Comparison of ENCODE assay signal across 1 cellular context in genomic region chr19:51107406-51108065, GRCh38.
A peak's percentile ranks its signal among the peaks of the same experiment; 100 is the strongest.
TF ChIP-seq lines count a peak whose summit lies in the region.

No MANE protein-coding gene starts in this region.

TF ChIP-seq in K562, 482 proteins besides CTCF, POLR2A, EP300 and RAD21 (continued from another document and continues in another):
- TF ChIP-seq CREB3L1 (IDR thresholded peaks at IDR 0.05; ENCODE audit: borderline replicate concordance, low read depth) = peak; percentile 12; the same call in 1 of the 2 replicates
- no peak for TF ChIP-seq ZNF695 (CRISPR knock-in tag; IDR thresholded peaks at IDR 0.05)
- TF ChIP-seq EWSR1 (IDR thresholded peaks at IDR 0.05; ENCODE audit: borderline replicate concordance, low read depth, partially characterized antibody) = no peak
- no peak for TF ChIP-seq TSHZ1 (CRISPR knock-in tag; IDR thresholded peaks at IDR 0.05)
- TF ChIP-seq TAF7 (tag; IDR thresholded peaks at IDR 0.05) = no peak
- TF ChIP-seq CC2D1A (IDR thresholded peaks at IDR 0.05) = peak; percentile 98
- TF ChIP-seq ZNF143 (CRISPR knock-in tag; IDR thresholded peaks at IDR 0.05) = no peak
- no peak for TF ChIP-seq MEF2D (tag; conservative IDR thresholded peaks at IDR 0.05; ENCODE audit: low read depth)
- TF ChIP-seq CREM (IDR thresholded peaks at IDR 0.05; ENCODE audit: low read depth) = peak; percentile 81
- 0 out of 2 replicates have a peak, but pooled peaks have one; percentile 26 for TF ChIP-seq GATA2 (CRISPR knock-in tag; IDR thresholded peaks at IDR 0.05)
- TF ChIP-seq CHD1 (IDR thresholded peaks at IDR 0.05; ENCODE audit: low read length) = peak; percentile 36
- no peak for TF ChIP-seq CBX1 (IDR thresholded peaks at IDR 0.05; ENCODE audit: low read depth)
- no peak for TF ChIP-seq POLR2G (IDR thresholded peaks at IDR 0.05; ENCODE audit: low read depth, low read length)
- TF ChIP-seq ZC3H11A (IDR thresholded peaks at IDR 0.05; ENCODE audit: low read depth, low read length) = no peak
- TF ChIP-seq PPARD (CRISPR knock-in tag; IDR thresholded peaks at IDR 0.05) = no peak
- 0 out of 2 replicates have a peak, but pooled peaks have one; percentile 9 for TF ChIP-seq C11orf30 (IDR thresholded peaks at IDR 0.05; ENCODE audit: low read depth)
- no peak for TF ChIP-seq STAG1 (CRISPR knock-in tag; IDR thresholded peaks at IDR 0.05; ENCODE audit: borderline replicate concordance)
- no peak for TF ChIP-seq DIDO1 (tag; IDR thresholded peaks at IDR 0.05; ENCODE audit: low read depth)
- no peak for TF ChIP-seq ZNF316 (IDR thresholded peaks at IDR 0.05)
- peak in 1 of 2 experiments; percentile 82; a peak in 1 of 4 replicates for TF ChIP-seq SIN3A (IDR thresholded peaks at IDR 0.05; ENCODE audit: borderline replicate concordance in 2 of 2, control insufficient read depth in 1 of 2, low read depth in 2 of 2, low read length in 2 of 2)
- TF ChIP-seq SMAD4 (CRISPR knock-in tag; conservative IDR thresholded peaks at IDR 0.05) = peak; percentile 35; the same call in 1 of the 2 replicates
- no peak for TF ChIP-seq BRD4 (IDR thresholded peaks at IDR 0.05)
- TF ChIP-seq SMARCE1 (IDR thresholded peaks at IDR 0.05) = peak; percentile 23; the same call in 1 of the 2 replicates
- TF ChIP-seq UBTF (IDR thresholded peaks at IDR 0.05; ENCODE audit: borderline replicate concordance in 1 of 2, low read depth in 2 of 2, low read length in 2 of 2) = no peak
- no peak; the same call in 1 of the 2 replicates for TF ChIP-seq RNF2 (IDR thresholded peaks at IDR 0.05)
- no peak for TF ChIP-seq RBFOX2 (IDR thresholded peaks at IDR 0.05; ENCODE audit: low read depth, low read length)
- no peak for TF ChIP-seq VEZF1 (CRISPR knock-in tag; IDR thresholded peaks at IDR 0.05)
- no peak for TF ChIP-seq BDP1 (IDR thresholded peaks at IDR 0.05; ENCODE audit: insufficient read depth, insufficient read length)
- no peak for TF ChIP-seq ARNT (IDR thresholded peaks at IDR 0.05)
- TF ChIP-seq PTTG1 (tag; IDR thresholded peaks at IDR 0.05; ENCODE audit: low read depth) = no peak
- TF ChIP-seq SREBF2 (CRISPR knock-in tag; IDR thresholded peaks at IDR 0.05) = no peak
- no peak for TF ChIP-seq CEBPZ (IDR thresholded peaks at IDR 0.05; ENCODE audit: borderline replicate concordance, low read depth, low read length)
- peak; percentile 97 for TF ChIP-seq ZBTB5 (IDR thresholded peaks at IDR 0.05)
- no peak for TF ChIP-seq FOXO4 (CRISPR knock-in tag; IDR thresholded peaks at IDR 0.05)
- no peak for TF ChIP-seq PREB (CRISPR knock-in tag; IDR thresholded peaks at IDR 0.05)
- TF ChIP-seq TCF7 (IDR thresholded peaks at IDR 0.05; ENCODE audit: borderline replicate concordance) = no peak
- no peak for TF ChIP-seq RBM15 (IDR thresholded peaks at IDR 0.05; ENCODE audit: insufficient read depth, low read length)
- peak; percentile 75; the same call in 1 of the 2 replicates for TF ChIP-seq CREB1 (IDR thresholded peaks at IDR 0.05)
- TF ChIP-seq CREB1 (CRISPR knock-in tag; IDR thresholded peaks at IDR 0.05) = peak; percentile 56; the same call in 1 of the 2 replicates
- TF ChIP-seq HOXB6 (CRISPR knock-in tag; IDR thresholded peaks at IDR 0.05; ENCODE audit: borderline replicate concordance) = no peak
- TF ChIP-seq NFIC (IDR thresholded peaks at IDR 0.05) = 0 out of 2 replicates have a peak, but pooled peaks have one; percentile 24
- TF ChIP-seq RB1 (IDR thresholded peaks at IDR 0.05; ENCODE audit: low read depth) = peak; percentile 11; the same call in 1 of the 2 replicates
- TF ChIP-seq HMBOX1 (IDR thresholded peaks at IDR 0.05) = peak; percentile 56; the same call in 1 of the 2 replicates
- no peak for TF ChIP-seq ZC3H8 (IDR thresholded peaks at IDR 0.05)
- no peak for TF ChIP-seq ZNF121 (CRISPR knock-in tag; conservative IDR thresholded peaks at IDR 0.05)
- no peak for TF ChIP-seq SNRNP70 (optimal IDR thresholded peaks at IDR 0.05; ENCODE audit: low read depth, low read length)
- TF ChIP-seq ZNF561 (CRISPR knock-in tag; conservative IDR thresholded peaks at IDR 0.05) = no peak
- no peak for TF ChIP-seq TEAD4 (IDR thresholded peaks at IDR 0.05; ENCODE audit: low read length)
- no peak for TF ChIP-seq TEAD4 (CRISPR knock-in tag; IDR thresholded peaks at IDR 0.05; ENCODE audit: borderline replicate concordance)
- TF ChIP-seq ZNF174 (CRISPR knock-in tag; IDR thresholded peaks at IDR 0.05) = no peak
- no peak for TF ChIP-seq ARID1B (IDR thresholded peaks at IDR 0.05)
- no peak for TF ChIP-seq RBM17 (IDR thresholded peaks at IDR 0.05; ENCODE audit: borderline replicate concordance, low read depth, low read length)
